In the genomic region with DNA sequence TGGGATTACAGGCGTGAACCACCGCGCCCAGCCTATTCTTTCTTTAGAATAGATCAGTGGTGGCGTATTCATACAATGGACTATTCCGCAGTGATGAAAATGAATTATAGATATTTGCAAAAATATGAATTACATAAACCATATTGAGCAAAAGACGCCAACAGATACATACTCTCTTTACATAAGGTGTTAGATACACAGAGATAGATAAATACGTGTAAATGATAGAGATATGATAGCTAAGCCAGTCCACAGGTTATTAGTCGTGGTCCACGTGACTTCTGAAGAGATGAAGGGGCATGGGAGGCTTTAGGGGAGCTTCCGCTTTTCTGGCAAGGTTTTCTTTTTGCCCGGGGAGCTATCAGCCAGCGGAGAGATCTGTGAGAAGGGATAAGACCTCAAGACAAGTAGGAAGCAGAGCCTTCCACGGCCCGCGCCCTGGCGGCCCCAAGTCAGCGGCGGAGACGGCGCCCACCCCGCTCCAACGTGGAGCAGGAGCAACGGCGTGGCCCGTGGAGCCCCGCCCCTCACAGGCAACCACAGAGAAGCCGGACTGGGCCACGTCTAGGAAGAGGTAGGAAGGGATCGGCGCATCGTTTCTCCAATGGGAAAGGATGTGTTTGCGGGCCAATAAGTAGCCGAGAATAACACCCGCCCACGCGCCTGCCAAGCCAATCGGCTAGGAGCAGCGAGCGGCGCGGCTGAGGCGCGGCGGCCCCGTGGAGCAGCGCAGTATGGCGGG, we compare ENCODE assay signal across 8 cellular contexts. TPM values are rescaled to one million over a fixed set of nuclear protein-coding genes. Genes with fewer than 3 reads are reported as not detected.
A peak's percentile ranks its signal among the peaks of the same experiment; 100 is the strongest.
DNase-seq lines count a peak whose midpoint lies in the region; ATAC-seq and TF ChIP-seq lines count a peak whose summit lies in the region.

A gene (plus strand): TSS at position 704 of the 742 bp plus-strand sequence. CDS start 31 bp downstream, at position 735.

- H3K9ac ChIP-seq in parathyroid adenoma, result no peak within 1 kb of the TSS

- intact Hi-C loops in Right ventricle myocardium superior (cut with DNase I), result no loop called here

- H3K27me3 ChIP-seq in parathyroid adenoma (ENCODE audit: control insufficient read depth, insufficient read depth, low read length) (no peaks in the 10 kb centered on the region), tibial nerve (no peaks in the 10 kb centered on the region)

- H3K36me3 Mint-ChIP-seq in activated naive CD8-positive, alpha-beta T cell treated with anti-CD3 and anti-CD28 coated beads, Interleukin-2, amount 50 U/mL, for 24 hours (ENCODE audit: low read depth), result peaks cover 11% of the 10 kb centered on the region

- H3K9me3 Mint-ChIP-seq in activated naive CD8-positive, alpha-beta T cell treated with anti-CD3 and anti-CD28 coated beads, Interleukin-2, amount 50 U/mL, for 24 hours, result no peaks in the 10 kb centered on the region

- 14% methylated on average over 29 to 31 of the region's 47 CpGs for WGBS in tibial nerve, 2 donors

- peak within 1 kb of the TSS; percentile 88 for H2AFZ ChIP-seq in parathyroid adenoma

- no peaks in the 10 kb centered on the region for H3K36me3 ChIP-seq in parathyroid adenoma (ENCODE audit: control insufficient read depth, insufficient read depth, low read length)
- peaks cover 0 to 18% (median 0%) of the 10 kb centered on the region in 3 donors for H3K36me3 ChIP-seq in tibial nerve

- no peaks in the 10 kb centered on the region for H3K79me2 ChIP-seq in parathyroid adenoma

- no peak for TF ChIP-seq CTCF in GM12865 (IDR thresholded peaks at IDR 0.05; ENCODE audit: insufficient read depth, low read depth, low read length, missing control alignments)
- no peak for TF ChIP-seq CTCF in parathyroid adenoma (IDR thresholded peaks at IDR 0.05)
- TF ChIP-seq CTCF in tibial nerve (IDR thresholded peaks at IDR 0.05), result peak in 2 of 5 experiments; percentile 17 to 36

- DNase-seq in GM12865 (ENCODE audit: low read depth) (peak; percentile 99), NCI-H1417 treated with DMSO at 0.1 percent for 48 hours (lab: John Stamatoyannopoulos, UW) (peak; percentile 94), SW480 (ENCODE audit: low spot score) (peak; percentile 98), Right ventricle myocardium superior (peak; percentile 98), tibial nerve (ENCODE audit: low spot score in 2 of 2) (peak; percentile 95 to 96)
- DNase-seq in activated naive CD8-positive, alpha-beta T cell treated with anti-CD3 and anti-CD28 coated beads, Interleukin-2, amount 50 U/mL, for 24 hours, result peak; percentile 98

- peak within 1 kb of the TSS; percentile 79 for H3K4me3 ChIP-seq in GM12865 (ENCODE audit: low read depth, low read length)
- peak within 1 kb of the TSS; percentile 83 for H3K4me3 ChIP-seq in parathyroid adenoma (ENCODE audit: low read depth, low read length)
- H3K4me3 ChIP-seq in tibial nerve, result peak within 1 kb of the TSS; percentile 56 to 75 (median 60)

- H3K4me1 ChIP-seq in parathyroid adenoma (no peaks in the 10 kb centered on the region), tibial nerve (peaks cover 0 to 13% (median 2%) of the 10 kb centered on the region in 4 donors)

- peak; percentile 68 to 78 for TF ChIP-seq EP300 in tibial nerve (IDR thresholded peaks at IDR 0.05)

- H3K4me1 Mint-ChIP-seq in activated naive CD8-positive, alpha-beta T cell treated with anti-CD3 and anti-CD28 coated beads, Interleukin-2, amount 50 U/mL, for 24 hours, result peaks cover 11% of the 10 kb centered on the region

- no peaks in the 10 kb centered on the region for H3K9me3 ChIP-seq in parathyroid adenoma (ENCODE audit: control insufficient read depth, low read length)
- H3K9me3 ChIP-seq in tibial nerve, result no peaks in the 10 kb centered on the region

- TF ChIP-seq POLR2A in tibial nerve (IDR thresholded peaks at IDR 0.05), result peak in 1 of 2 donors; percentile 47

- peak within 1 kb of the TSS; percentile 94 for H3K4me3 Mint-ChIP-seq in activated naive CD8-positive, alpha-beta T cell treated with anti-CD3 and anti-CD28 coated beads, Interleukin-2, amount 50 U/mL, for 24 hours

- ATAC-seq in HG02763 (IDR thresholded peaks at IDR 0.05; ENCODE audit: unreplicated experiment) (peak; percentile 91), Right ventricle myocardium superior (ENCODE audit: poor library complexity) (peak; percentile 98)
- ATAC-seq in activated naive CD8-positive, alpha-beta T cell treated with anti-CD3 and anti-CD28 coated beads, Interleukin-2, amount 50 U/mL, for 24 hours, result peak; percentile 98

- H3K27ac Mint-ChIP-seq in activated naive CD8-positive, alpha-beta T cell treated with anti-CD3 and anti-CD28 coated beads, Interleukin-2, amount 50 U/mL, for 24 hours, result peak within 1 kb of the TSS; percentile 96

- peak within 1 kb of the TSS; percentile 36 for H3K27ac ChIP-seq in parathyroid adenoma
- H3K27ac ChIP-seq in tibial nerve, result peak within 1 kb of the TSS; percentile 54 to 82 (median 75)

- H3K4me2 ChIP-seq in parathyroid adenoma (ENCODE audit: low read length), result peak within 1 kb of the TSS; percentile 100

- H3K27me3 Mint-ChIP-seq in activated naive CD8-positive, alpha-beta T cell treated with anti-CD3 and anti-CD28 coated beads, Interleukin-2, amount 50 U/mL, for 24 hours, result no peaks in the 10 kb centered on the region

RNA-seq across cellular contexts. Expression of the gene that starts here (rescaled TPM):
- total RNA-seq in Right ventricle myocardium superior (9.7 TPM), tibial nerve (10 to 100 TPM; 16.4 to 41.4 (median 20.9) TPM)

Comparison
In these comparisons a context has a peak if more than half of its experiments do, and no peak if none do; other contexts are left out.
1. Peak in every context shown above with its lines: DNase-seq, ATAC-seq, H3K4me3 ChIP-seq and H3K27ac ChIP-seq.